In the genomic region with DNA sequence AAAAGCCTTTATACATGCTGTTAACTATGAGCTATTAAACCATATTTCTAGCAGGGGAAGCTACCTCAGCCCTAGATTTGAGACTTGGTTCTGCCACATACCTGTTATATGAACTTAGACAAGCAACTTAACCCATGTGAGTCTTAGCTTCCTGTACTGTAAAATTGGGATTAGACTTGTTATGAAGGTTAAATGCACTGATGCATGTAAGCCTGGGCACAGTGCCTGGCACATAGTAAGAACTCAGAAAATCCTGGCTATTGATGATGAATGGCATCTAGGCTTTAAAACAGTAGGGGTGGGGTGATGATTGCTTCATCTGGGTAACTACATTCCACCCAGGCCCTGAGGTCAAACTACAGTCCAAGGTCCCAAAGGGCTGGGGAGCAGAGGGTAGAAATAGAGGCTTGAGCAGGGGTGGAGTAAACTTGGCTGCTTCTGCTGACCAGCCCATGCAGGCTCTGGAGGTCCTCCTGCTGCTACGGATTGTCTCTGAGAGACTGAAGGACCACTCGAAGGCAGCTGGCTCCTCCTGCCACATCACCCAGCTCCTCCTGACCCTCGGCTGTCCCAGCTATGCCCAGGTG, we compare ENCODE assay signal across 27 cellular contexts.
"Had no signal": no experiment of that assay in that cellular context is flagged by ENCODE, and none has a peak within 500 bp of the region (broad histone marks: within the 10 kb centered on the region; RNA-seq: fewer than 3 reads in every experiment).

No MANE protein-coding gene starts in this region.

- H3K4me1 Mint-ChIP-seq: naive B cell, neural crest cell had no signal

- H3K36me3 Mint-ChIP-seq: naive B cell had no signal

- H3K27me3 Mint-ChIP-seq: activated naive CD8-positive, alpha-beta T cell treated with anti-CD3 and anti-CD28 coated beads, Interleukin-2, amount 10 ng/mL, durations not matched to agents 7 days and 5 days; naive B cell; type B pancreatic cell had no signal

- H3K27me3 ChIP-seq: esophagus muscularis mucosa, pancreas, right atrium auricular region, uterus had no signal

- H3K4me1 ChIP-seq: esophagus muscularis mucosa, pancreas, psoas muscle, right atrium auricular region, uterus had no signal

- ATAC-seq: left ventricle myocardium superior; pancreas; psoas muscle; stimulated activated naive CD8-positive, alpha-beta T cell treated with anti-CD3 and anti-CD28 coated beads, Interleukin-15, Interleukin-2, amounts not matched to agents 100 U/mL and 50 U/mL, for 24 hours had no signal

- H3K36me3 ChIP-seq: esophagus muscularis mucosa, pancreas, right atrium auricular region, thoracic aorta, uterus had no signal

- H3K27ac Mint-ChIP-seq: activated naive CD4-positive, alpha-beta T cell treated with anti-CD3 and anti-CD28 coated beads for 36 hours; activated naive CD8-positive, alpha-beta T cell treated with anti-CD3 and anti-CD28 coated beads, Interleukin-2, amount 10 ng/mL, durations not matched to agents 7 days and 5 days had no signal

- H3K4me3 Mint-ChIP-seq: activated naive CD4-positive, alpha-beta T cell treated with anti-CD3 and anti-CD28 coated beads for 36 hours; activated naive CD8-positive, alpha-beta T cell treated with anti-CD3 and anti-CD28 coated beads, Interleukin-2, amount 10 ng/mL, durations not matched to agents 7 days and 5 days; naive B cell; neural crest cell; type B pancreatic cell had no signal

- H3K9me3 Mint-ChIP-seq: activated naive CD4-positive, alpha-beta T cell treated with anti-CD3 and anti-CD28 coated beads for 36 hours; activated naive CD8-positive, alpha-beta T cell treated with anti-CD3 and anti-CD28 coated beads, Interleukin-2, amount 10 ng/mL, durations not matched to agents 7 days and 5 days; naive B cell; neural crest cell; type B pancreatic cell had no signal

- H3K9me3 ChIP-seq: esophagus muscularis mucosa, pancreas, psoas muscle, right atrium auricular region, thoracic aorta, uterus had no signal

- FAIRE-seq: islet of Langerhans, pancreas had no signal

- DNase-seq: activated CD4-positive, alpha-beta T cell treated with anti-CD3 and anti-CD28 coated beads for 4 hours; activated CD4-positive, alpha-beta T cell treated with anti-CD3 and anti-CD28 coated beads, Interleukin-2, amount 50 U/mL, for 4 hours; activated CD8-positive, alpha-beta memory T cell treated with anti-CD3 and anti-CD28 coated beads for 24 hours; activated effector memory CD4-positive, alpha-beta T cell treated with Interleukin-2 at 50 U/mL for 16 hours; activated naive CD4-positive, alpha-beta T cell treated with anti-CD3 and anti-CD28 coated beads for 36 hours; activated naive CD8-positive, alpha-beta T cell treated with anti-CD3 and anti-CD28 coated beads, Interleukin-2, amount 10 ng/mL, durations not matched to agents 7 days and 5 days; amygdala; caudate nucleus; cortex of kidney; foreskin melanocyte; left ventricle myocardium superior; mammary epithelial cell; naive B cell; nucleus accumbens; pancreas; stimulated activated CD4-positive, alpha-beta T cell treated with anti-CD3 and anti-CD28 coated beads, Interleukin-12 subunit alpha, Interleukin-12 subunit beta, amount 100 ng/mL, for 4 hours; stimulated activated CD4-positive, alpha-beta T cell treated with anti-CD3 and anti-CD28 coated beads, Interleukin-4, amount 100 ng/mL, for 1 hour; stimulated activated naive CD8-positive, alpha-beta T cell treated with anti-CD3 and anti-CD28 coated beads, Interleukin-15, Interleukin-2, amounts not matched to agents 100 U/mL and 50 U/mL, for 24 hours; T-helper 1 cell; uterus had no signal

- H3K27ac ChIP-seq: esophagus muscularis mucosa, pancreas, psoas muscle, right atrium auricular region, thoracic aorta, uterus had no signal

- H3K4me3 ChIP-seq: esophagus muscularis mucosa, pancreas, psoas muscle, right atrium auricular region, thoracic aorta, uterus had no signal
